Comparison of ENCODE assay signal across 1 cellular context in genomic region chr18:74113711-74114110, GRCh38.
TF ChIP-seq lines count a peak whose summit lies in the region.

No MANE protein-coding gene starts in this region.

TF ChIP-seq in GM23338, 12 proteins besides CTCF, POLR2A, EP300 and RAD21:
- TF ChIP-seq, protein P1, sequence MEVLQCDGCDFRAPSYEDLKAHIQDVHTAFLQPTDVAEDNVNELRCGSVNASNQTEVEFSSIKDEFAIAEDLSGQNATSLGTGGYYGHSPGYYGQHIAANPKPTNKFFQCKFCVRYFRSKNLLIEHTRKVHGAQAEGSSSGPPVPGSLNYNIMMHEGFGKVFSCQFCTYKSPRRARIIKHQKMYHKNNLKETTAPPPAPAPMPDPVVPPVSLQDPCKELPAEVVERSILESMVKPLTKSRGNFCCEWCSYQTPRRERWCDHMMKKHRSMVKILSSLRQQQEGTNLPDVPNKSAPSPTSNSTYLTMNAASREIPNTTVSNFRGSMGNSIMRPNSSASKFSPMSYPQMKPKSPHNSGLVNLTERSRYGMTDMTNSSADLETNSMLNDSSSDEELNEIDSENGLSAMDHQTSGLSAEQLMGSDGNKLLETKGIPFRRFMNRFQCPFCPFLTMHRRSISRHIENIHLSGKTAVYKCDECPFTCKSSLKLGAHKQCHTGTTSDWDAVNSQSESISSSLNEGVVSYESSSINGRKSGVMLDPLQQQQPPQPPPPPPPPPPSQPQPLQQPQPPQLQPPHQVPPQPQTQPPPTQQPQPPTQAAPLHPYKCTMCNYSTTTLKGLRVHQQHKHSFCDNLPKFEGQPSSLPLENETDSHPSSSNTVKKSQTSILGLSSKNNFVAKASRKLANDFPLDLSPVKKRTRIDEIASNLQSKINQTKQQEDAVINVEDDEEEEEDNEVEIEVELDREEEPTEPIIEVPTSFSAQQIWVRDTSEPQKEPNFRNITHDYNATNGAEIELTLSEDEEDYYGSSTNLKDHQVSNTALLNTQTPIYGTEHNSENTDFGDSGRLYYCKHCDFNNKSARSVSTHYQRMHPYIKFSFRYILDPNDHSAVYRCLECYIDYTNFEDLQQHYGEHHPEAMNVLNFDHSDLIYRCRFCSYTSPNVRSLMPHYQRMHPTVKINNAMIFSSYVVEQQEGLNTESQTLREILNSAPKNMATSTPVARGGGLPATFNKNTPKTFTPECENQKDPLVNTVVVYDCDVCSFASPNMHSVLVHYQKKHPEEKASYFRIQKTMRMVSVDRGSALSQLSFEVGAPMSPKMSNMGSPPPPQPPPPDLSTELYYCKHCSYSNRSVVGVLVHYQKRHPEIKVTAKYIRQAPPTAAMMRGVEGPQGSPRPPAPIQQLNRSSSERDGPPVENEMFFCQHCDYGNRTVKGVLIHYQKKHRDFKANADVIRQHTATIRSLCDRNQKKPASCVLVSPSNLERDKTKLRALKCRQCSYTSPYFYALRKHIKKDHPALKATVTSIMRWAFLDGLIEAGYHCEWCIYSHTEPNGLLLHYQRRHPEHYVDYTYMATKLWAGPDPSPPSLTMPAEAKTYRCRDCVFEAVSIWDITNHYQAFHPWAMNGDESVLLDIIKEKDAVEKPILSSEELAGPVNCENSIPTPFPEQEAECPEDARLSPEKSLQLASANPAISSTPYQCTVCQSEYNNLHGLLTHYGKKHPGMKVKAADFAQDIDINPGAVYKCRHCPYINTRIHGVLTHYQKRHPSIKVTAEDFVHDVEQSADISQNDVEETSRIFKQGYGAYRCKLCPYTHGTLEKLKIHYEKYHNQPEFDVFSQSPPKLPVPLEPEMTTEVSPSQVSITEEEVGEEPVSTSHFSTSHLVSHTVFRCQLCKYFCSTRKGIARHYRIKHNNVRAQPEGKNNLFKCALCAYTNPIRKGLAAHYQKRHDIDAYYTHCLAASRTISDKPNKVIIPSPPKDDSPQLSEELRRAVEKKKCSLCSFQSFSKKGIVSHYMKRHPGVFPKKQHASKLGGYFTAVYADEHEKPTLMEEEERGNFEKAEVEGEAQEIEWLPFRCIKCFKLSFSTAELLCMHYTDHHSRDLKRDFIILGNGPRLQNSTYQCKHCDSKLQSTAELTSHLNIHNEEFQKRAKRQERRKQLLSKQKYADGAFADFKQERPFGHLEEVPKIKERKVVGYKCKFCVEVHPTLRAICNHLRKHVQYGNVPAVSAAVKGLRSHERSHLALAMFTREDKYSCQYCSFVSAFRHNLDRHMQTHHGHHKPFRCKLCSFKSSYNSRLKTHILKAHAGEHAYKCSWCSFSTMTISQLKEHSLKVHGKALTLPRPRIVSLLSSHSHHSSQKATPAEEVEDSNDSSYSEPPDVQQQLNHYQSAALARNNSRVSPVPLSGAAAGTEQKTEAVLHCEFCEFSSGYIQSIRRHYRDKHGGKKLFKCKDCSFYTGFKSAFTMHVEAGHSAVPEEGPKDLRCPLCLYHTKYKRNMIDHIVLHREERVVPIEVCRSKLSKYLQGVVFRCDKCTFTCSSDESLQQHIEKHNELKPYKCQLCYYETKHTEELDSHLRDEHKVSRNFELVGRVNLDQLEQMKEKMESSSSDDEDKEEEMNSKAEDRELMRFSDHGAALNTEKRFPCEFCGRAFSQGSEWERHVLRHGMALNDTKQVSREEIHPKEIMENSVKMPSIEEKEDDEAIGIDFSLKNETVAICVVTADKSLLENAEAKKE (CRISPR knock-in tag; IDR thresholded peaks at IDR 0.05), result no peak
- TF ChIP-seq ZNF331 (CRISPR knock-in tag; IDR thresholded peaks at IDR 0.05; ENCODE audit: low read depth), result no peak
- TF ChIP-seq POLR2AphosphoS5 (IDR thresholded peaks at IDR 0.05; ENCODE audit: low read depth), result no peak
- no peak for TF ChIP-seq CREB1 (CRISPR knock-in tag; IDR thresholded peaks at IDR 0.05; ENCODE audit: low read depth)
- TF ChIP-seq EZH2 (IDR thresholded peaks at IDR 0.05; ENCODE audit: low read depth, unreplicated experiment), result no peak
- no peak for TF ChIP-seq ZNF114 (CRISPR knock-in tag; IDR thresholded peaks at IDR 0.05)
- TF ChIP-seq JUNB (IDR thresholded peaks at IDR 0.05; ENCODE audit: unreplicated experiment), result no peak
- TF ChIP-seq, protein P2, sequence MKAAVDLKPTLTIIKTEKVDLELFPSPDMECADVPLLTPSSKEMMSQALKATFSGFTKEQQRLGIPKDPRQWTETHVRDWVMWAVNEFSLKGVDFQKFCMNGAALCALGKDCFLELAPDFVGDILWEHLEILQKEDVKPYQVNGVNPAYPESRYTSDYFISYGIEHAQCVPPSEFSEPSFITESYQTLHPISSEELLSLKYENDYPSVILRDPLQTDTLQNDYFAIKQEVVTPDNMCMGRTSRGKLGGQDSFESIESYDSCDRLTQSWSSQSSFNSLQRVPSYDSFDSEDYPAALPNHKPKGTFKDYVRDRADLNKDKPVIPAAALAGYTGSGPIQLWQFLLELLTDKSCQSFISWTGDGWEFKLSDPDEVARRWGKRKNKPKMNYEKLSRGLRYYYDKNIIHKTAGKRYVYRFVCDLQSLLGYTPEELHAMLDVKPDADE (IDR thresholded peaks at IDR 0.05), result no peak
